In genomic region chr14:24414077-24414476, GRCh38 we compare ENCODE assay signal across 30 cellular contexts. TPM values are rescaled to one million over a fixed set of nuclear protein-coding genes. Genes with fewer than 3 reads are reported as not detected.
A peak's percentile ranks its signal among the peaks of the same experiment; 100 is the strongest.
DNase-seq lines count a peak whose midpoint lies in the region; ATAC-seq, FAIRE-seq and TF ChIP-seq lines count a peak whose summit lies in the region.
"Had no signal": no experiment of that assay in that cellular context is flagged by ENCODE, and none has a peak within 500 bp of the region (broad histone marks: within the 10 kb centered on the region; RNA-seq: fewer than 3 reads in every experiment).

No MANE protein-coding gene starts in this region.

- no peaks in the 10 kb centered on the region for H3K36me3 ChIP-seq in K562 (ENCODE audit: control insufficient read depth, insufficient read depth, low read length)
- H3K36me3 ChIP-seq in neural progenitor cell, result no peaks in the 10 kb centered on the region
- H3K36me3 ChIP-seq: BE2C had no signal

- TF ChIP-seq CTCF in K562 (IDR thresholded peaks at IDR 0.05 in 2 of 3, conservative IDR thresholded peaks at IDR 0.05 in 1 of 3; ENCODE audit: insufficient read depth in 2 of 3, low read depth in 1 of 3, low read length in 3 of 3), result no peak
- TF ChIP-seq CTCF in neural progenitor cell (IDR thresholded peaks at IDR 0.05), result no peak

- no peaks in the 10 kb centered on the region for H3F3A ChIP-seq in neural progenitor cell (ENCODE audit: low read depth)

- H3K4me1 ChIP-seq in K562 (replicated peaks in 1 of 2; ENCODE audit: control insufficient read depth in 2 of 2, insufficient read depth in 2 of 2, low read length in 2 of 2) (peaks cover 4 to 26% of the 10 kb centered on the region in 2 experiments; a peak in 4 of 5 replicates), neural progenitor cell (no peaks in the 10 kb centered on the region)

- H3K9me3 ChIP-seq in K562 (replicated peaks; ENCODE audit: control insufficient read depth, insufficient read depth, low read depth, low read length) (no peaks in the 10 kb centered on the region), neural progenitor cell (ENCODE audit: low read depth) (no peaks in the 10 kb centered on the region)
- H3K9me3 ChIP-seq: BE2C, BLaER1 had no signal

- H4K20me1 ChIP-seq in K562 (replicated peaks; ENCODE audit: control insufficient read depth, insufficient read depth, low read length), result no peaks in the 10 kb centered on the region
- H4K20me1 ChIP-seq in neural progenitor cell (ENCODE audit: low read depth), result peaks cover 8% of the 10 kb centered on the region

- intact Hi-C loops in K562 (cut with micrococcal nuclease), result no loop called here

- H3K4me1 Mint-ChIP-seq in activated T-helper 17 cell treated with anti-CD3 and anti-CD28 coated beads, Interleukin-2, amount 50 U/mL, for 72 hours, result no peaks in the 10 kb centered on the region
- peaks cover 3% of the 10 kb centered on the region for H3K4me1 Mint-ChIP-seq in neural progenitor cell
- no peaks in the 10 kb centered on the region for H3K4me1 Mint-ChIP-seq in stimulated activated effector memory CD8-positive, alpha-beta T cell treated with anti-CD3 and anti-CD28 coated beads, Interleukin-12 subunit alpha, Interleukin-12 subunit beta, amount 100 ng/mL, for 72 hours
- H3K4me1 Mint-ChIP-seq: CD14-positive monocyte; CD4-positive, alpha-beta memory T cell; CD4-positive, CD25-positive, alpha-beta regulatory T cell; CD8-positive, alpha-beta memory T cell had no signal

- no peak for ATAC-seq in activated T-helper 17 cell treated with anti-CD3 and anti-CD28 coated beads, Interleukin-2, amount 50 U/mL, for 72 hours (replicated peaks)
- ATAC-seq in K562 (no peak), HG03342 (IDR thresholded peaks at IDR 0.05; ENCODE audit: unreplicated experiment) (no peak)
- no peak for ATAC-seq in stimulated activated effector memory CD8-positive, alpha-beta T cell treated with anti-CD3 and anti-CD28 coated beads, Interleukin-12 subunit alpha, Interleukin-12 subunit beta, amount 100 ng/mL, for 72 hours
- ATAC-seq: GM12878 had no signal

- TF ChIP-seq POLR2A in K562 (conservative IDR thresholded peaks at IDR 0.05), result no peak

- no peaks in the 10 kb centered on the region for H3K79me2 ChIP-seq in K562 (ENCODE audit: control insufficient read depth, insufficient read depth, low read length)
- no peaks in the 10 kb centered on the region for H3K79me2 ChIP-seq in neural progenitor cell (ENCODE audit: low read depth)

- DNase-seq in K562 (ENCODE audit: extremely low read depth in 1 of 4, low spot score in 3 of 4) (no peak), neural progenitor cell (ENCODE audit: low spot score) (no peak), mucosa of gallbladder (ENCODE audit: low spot score) (no peak)
- DNase-seq in stimulated activated effector memory CD8-positive, alpha-beta T cell treated with anti-CD3 and anti-CD28 coated beads, Interleukin-12 subunit alpha, Interleukin-12 subunit beta, amount 100 ng/mL, for 72 hours (ENCODE audit: low spot score in 2 of 2), result no peak
- no peak for DNase-seq in stimulated activated CD4-positive, alpha-beta T cell treated with anti-CD3 and anti-CD28 coated beads, Interleukin-4, amount 100 ng/mL, for 1 hour
- DNase-seq in stimulated activated naive CD4-positive, alpha-beta T cell treated with Interleukin-2 at 50 U/mL for 16 hours (lab: John Stamatoyannopoulos, UW), result no peak
- DNase-seq: 8988T; ACHN; BE2C; C1 segment of cervical spinal cord; CD4-positive, alpha-beta memory T cell; CD4-positive, CD25-positive, alpha-beta regulatory T cell; CD8-positive, alpha-beta memory T cell; COR-L47; DMS 273 treated with DMSO at 0.1 percent for 48 hours; DMS153; DMS53; DMS79; DND-41; EL; GDM1 had no signal

- no peak for TF ChIP-seq RAD21 in K562 (CRISPR knock-in tag; conservative IDR thresholded peaks at IDR 0.05 in 1 of 2, IDR thresholded peaks at IDR 0.05 in 1 of 2)

- no peaks in the 10 kb centered on the region for H3K9me3 Mint-ChIP-seq in activated T-helper 17 cell treated with anti-CD3 and anti-CD28 coated beads, Interleukin-2, amount 50 U/mL, for 72 hours
- no peaks in the 10 kb centered on the region for H3K9me3 Mint-ChIP-seq in neural progenitor cell
- H3K9me3 Mint-ChIP-seq in stimulated activated effector memory CD8-positive, alpha-beta T cell treated with anti-CD3 and anti-CD28 coated beads, Interleukin-12 subunit alpha, Interleukin-12 subunit beta, amount 100 ng/mL, for 72 hours, result no peaks in the 10 kb centered on the region
- H3K9me3 Mint-ChIP-seq: CD14-positive monocyte; CD4-positive, alpha-beta memory T cell; CD8-positive, alpha-beta memory T cell had no signal

- no peak overlapping the region for H3K27ac ChIP-seq in K562 (ENCODE audit: extremely low read depth, low read depth, low read length)
- no peak overlapping the region for H3K27ac ChIP-seq in neural progenitor cell
- H3K27ac ChIP-seq: BLaER1 had no signal

- peaks cover 0 to 8% of the 10 kb centered on the region in 2 experiments; a peak in 1 of 5 replicates for H3K27me3 ChIP-seq in K562 (ENCODE audit: control insufficient read depth in 2 of 2, insufficient read depth in 2 of 2, low read length in 2 of 2)
- H3K27me3 ChIP-seq in neural progenitor cell, result peaks cover 4% of the 10 kb centered on the region
- H3K27me3 ChIP-seq: BE2C, BLaER1 had no signal

- H3K4me3 ChIP-seq in K562 (no peak overlapping the region), neural progenitor cell (no peak overlapping the region)
- H3K4me3 ChIP-seq: BLaER1, GM12878 had no signal

- H3K4me2 ChIP-seq in K562 (ENCODE audit: insufficient read depth, low read length) (no peak overlapping the region), neural progenitor cell (no peak overlapping the region)
- H3K4me2 ChIP-seq: BLaER1 had no signal

- H3K36me3 Mint-ChIP-seq in activated T-helper 17 cell treated with anti-CD3 and anti-CD28 coated beads, Interleukin-2, amount 50 U/mL, for 72 hours (ENCODE audit: low read depth), result no peaks in the 10 kb centered on the region
- H3K36me3 Mint-ChIP-seq in neural progenitor cell, result peaks cover 6% of the 10 kb centered on the region
- no peaks in the 10 kb centered on the region for H3K36me3 Mint-ChIP-seq in stimulated activated effector memory CD8-positive, alpha-beta T cell treated with anti-CD3 and anti-CD28 coated beads, Interleukin-12 subunit alpha, Interleukin-12 subunit beta, amount 100 ng/mL, for 72 hours
- H3K36me3 Mint-ChIP-seq: CD14-positive monocyte; CD4-positive, alpha-beta memory T cell; CD4-positive, CD25-positive, alpha-beta regulatory T cell; CD8-positive, alpha-beta memory T cell had no signal

- no peak for FAIRE-seq in K562 (lab: Jason Lieb, UNC)
- FAIRE-seq: A204.1, GM12878, GM12892, GM18507 had no signal

- POLR2A ChIA-PET in K562 (lab: Yijun Ruan, JAX), result interaction anchor here (0.5 to 1.3 kb wide), 3 partner anchors 17 to 47 kb away, joined by 3 to 4 read pairs (median 4); no protein-coding TSS in a partner anchor

- H3K27ac Mint-ChIP-seq in activated T-helper 17 cell treated with anti-CD3 and anti-CD28 coated beads, Interleukin-2, amount 50 U/mL, for 72 hours, result peak overlapping the region; percentile 52
- H3K27ac Mint-ChIP-seq in neural progenitor cell, result no peak overlapping the region
- peak overlapping the region; percentile 16 for H3K27ac Mint-ChIP-seq in stimulated activated effector memory CD8-positive, alpha-beta T cell treated with anti-CD3 and anti-CD28 coated beads, Interleukin-12 subunit alpha, Interleukin-12 subunit beta, amount 100 ng/mL, for 72 hours
- H3K27ac Mint-ChIP-seq: CD14-positive monocyte; CD8-positive, alpha-beta memory T cell had no signal

- 57% methylated on average over 1 of the region's 1 CpG for WGBS in K562 (ENCODE audit: insufficient coverage, low coverage, missing lambda C conversion rate)

- no peak overlapping the region for H3K9ac ChIP-seq in K562 (ENCODE audit: insufficient read depth in 1 of 2, low read depth in 2 of 2, low read length in 2 of 2)
- no peak overlapping the region for H3K9ac ChIP-seq in neural progenitor cell
- H3K9ac ChIP-seq: BLaER1 had no signal

- no peak overlapping the region for H3K4me3 Mint-ChIP-seq in activated T-helper 17 cell treated with anti-CD3 and anti-CD28 coated beads, Interleukin-2, amount 50 U/mL, for 72 hours
- H3K4me3 Mint-ChIP-seq in neural progenitor cell, result peak overlapping the region; percentile 18
- H3K4me3 Mint-ChIP-seq in stimulated activated effector memory CD8-positive, alpha-beta T cell treated with anti-CD3 and anti-CD28 coated beads, Interleukin-12 subunit alpha, Interleukin-12 subunit beta, amount 100 ng/mL, for 72 hours, result no peak overlapping the region
- H3K4me3 Mint-ChIP-seq: CD14-positive monocyte; CD4-positive, alpha-beta memory T cell; CD4-positive, CD25-positive, alpha-beta regulatory T cell; CD8-positive, alpha-beta memory T cell had no signal

- H2AFZ ChIP-seq in K562 (ENCODE audit: low read depth, low read length), result no peak overlapping the region
- no peak overlapping the region for H2AFZ ChIP-seq in neural progenitor cell (replicated peaks)

- no TSS peak for BruUV-seq in K562 (replicated peaks; lab: Mats Ljungman, UMichigan)

- no peak for TF ChIP-seq EP300 in K562 (IDR thresholded peaks at IDR 0.05; ENCODE audit: low read length)

- in situ Hi-C loops in K562 (cut with MboI), result no loop called here

- no peaks in the 10 kb centered on the region for H3K9me1 ChIP-seq in K562 (ENCODE audit: control insufficient read depth, insufficient read depth, low read length)

- H3K27me3 Mint-ChIP-seq in activated T-helper 17 cell treated with anti-CD3 and anti-CD28 coated beads, Interleukin-2, amount 50 U/mL, for 72 hours, result peaks cover 3% of the 10 kb centered on the region
- H3K27me3 Mint-ChIP-seq in neural progenitor cell (ENCODE audit: insufficient read depth, low read depth), result peaks cover 8% of the 10 kb centered on the region
- H3K27me3 Mint-ChIP-seq: CD4-positive, alpha-beta memory T cell had no signal

- CTCF ChIA-PET in K562 (lab: Yijun Ruan, JAX; ENCODE audit: low intra/inter-chr PET ratio), result no interaction called here

RNA-seq across cellular contexts. Expression of gene NYNRIN, which starts 15.3 kb away (rescaled TPM):
- total RNA-seq in activated T-helper 17 cell treated with anti-CD3 and anti-CD28 coated beads, Interleukin-2, amount 50 U/mL, for 72 hours, result under 1 TPM in 1 of 2 donors, not detected in 1; 0.04 TPM
- 1.0 and 5.0 TPM in 2 replicates for total RNA-seq in K562 (2011; cell fraction: chromatin; rRNA removed; ENCODE audit: low replicate concordance)
- 2.6 and 5.3 TPM in 2 replicates for total RNA-seq in K562 (2011; cell fraction: nucleolus; rRNA removed)
- 2.0 and 2.1 TPM in 2 replicates for total RNA-seq in K562 (2011; cell fraction: nucleoplasm; rRNA removed)
- total RNA-seq in K562 (2014; rRNA removed) (0.37 and 0.54 TPM in 2 replicates), K562 (2014; rRNA removed; fragmentation: Illumina TruSeq; extraction: Trizol) (0.22 TPM in 2 replicates), K562 (2015; rRNA removed; fragmentation: Illumina TruSeq; extraction: Trizol) (0.14 and 0.23 TPM in 2 replicates), K562 (2021) (1.2 and 1.9 TPM in 2 replicates), neural progenitor cell (ENCODE audit: low replicate concordance) (15.5 and 34.3 TPM in 2 replicates), mucosa of gallbladder (30.6 TPM)
- polyA plus RNA-seq in K562 (2011; rRNA removed) (1.2 TPM in 2 replicates), K562 (2014; fragmentation: Illumina TruSeq; extraction: Trizol) (0.58 and 0.61 TPM in 2 replicates), K562 (2014; fragmentation: Nextera tagmentation; extraction: Ambion mirVana) (under 1 TPM; 0.04 to 0.06 TPM), K562 (2014; rRNA removed) (0.28 and 0.47 TPM in 2 replicates)
- polyA plus RNA-seq in K562 (2011; cell fraction: cytosol; rRNA removed), result 0.78 and 1.7 TPM in 2 replicates
- 2.2 and 4.2 TPM in 2 replicates for polyA plus RNA-seq in K562 (2011; cell fraction: nucleus; rRNA removed)
- 0.68 and 0.72 TPM in 2 replicates for polyA plus RNA-seq in K562 (2012)
- polyA minus RNA-seq in K562 (2011; rRNA and poly(A)+ RNA removed), result 1.5 and 2.9 TPM in 2 replicates
- polyA minus RNA-seq in K562 (2011; cell fraction: cytosol; rRNA and poly(A)+ RNA removed), result 2.5 and 3.9 TPM in 2 replicates
- polyA minus RNA-seq in K562 (2011; cell fraction: nucleus; rRNA and poly(A)+ RNA removed), result 2.6 and 3.5 TPM in 2 replicates
- polyA plus RNA-seq: CD8-positive, alpha-beta memory T cell had no signal

RNA-seq across cellular contexts. Expression of gene CBLN3, which starts 15.4 kb away (rescaled TPM):
- 10 to 100 TPM; 11.1 to 14.6 TPM for total RNA-seq in activated T-helper 17 cell treated with anti-CD3 and anti-CD28 coated beads, Interleukin-2, amount 50 U/mL, for 72 hours
- total RNA-seq in K562 (2011; cell fraction: chromatin; rRNA removed; ENCODE audit: low replicate concordance), result 1.5 and 2.4 TPM in 2 replicates
- total RNA-seq in K562 (2011; cell fraction: nucleolus; rRNA removed), result 0.67 and 0.92 TPM in 2 replicates
- total RNA-seq in K562 (2011; cell fraction: nucleoplasm; rRNA removed), result 0.95 and 1.1 TPM in 2 replicates
- total RNA-seq in K562 (2014; rRNA removed) (0.05 and 0.20 TPM in 2 replicates), K562 (2014; rRNA removed; fragmentation: Illumina TruSeq; extraction: Trizol) (0.10 and 0.11 TPM in 2 replicates), K562 (2015; rRNA removed; fragmentation: Illumina TruSeq; extraction: Trizol) (0.19 and 0.25 TPM in 2 replicates), K562 (2021) (0.44 and 0.67 TPM in 2 replicates), neural progenitor cell (ENCODE audit: low replicate concordance) (0.25 TPM in 1 of 2 replicates, not detected in the other), mucosa of gallbladder (14.0 TPM)
- polyA plus RNA-seq in K562 (2011; rRNA removed) (0.59 and 0.66 TPM in 2 replicates), K562 (2014; fragmentation: Illumina TruSeq; extraction: Trizol) (0.30 and 0.32 TPM in 2 replicates), K562 (2014; fragmentation: Nextera tagmentation; extraction: Ambion mirVana) (under 1 TPM in 1 of 2 experiments, not detected in 1; 0.06 TPM), K562 (2014; rRNA removed) (0.05 and 0.27 TPM in 2 replicates)
- 0.53 and 0.57 TPM in 2 replicates for polyA plus RNA-seq in K562 (2011; cell fraction: cytosol; rRNA removed)
- polyA plus RNA-seq in K562 (2011; cell fraction: nucleus; rRNA removed), result 2.5 and 3.6 TPM in 2 replicates
- polyA plus RNA-seq in K562 (2012), result 0.74 and 0.96 TPM in 2 replicates
- 0.09 and 0.28 TPM in 2 replicates for polyA minus RNA-seq in K562 (2011; rRNA and poly(A)+ RNA removed)
- 2.2 TPM in 1 of 2 replicates, not detected in the other for polyA minus RNA-seq in K562 (2011; cell fraction: cytosol; rRNA and poly(A)+ RNA removed)
- 0.27 and 0.56 TPM in 2 replicates for polyA minus RNA-seq in K562 (2011; cell fraction: nucleus; rRNA and poly(A)+ RNA removed)
- total RNA-seq: Daoy had no signal
- polyA plus RNA-seq: CD8-positive, alpha-beta memory T cell had no signal

RNA-seq across cellular contexts. Expression of gene KHNYN, which starts 15.7 kb away (rescaled TPM):
- total RNA-seq in activated T-helper 17 cell treated with anti-CD3 and anti-CD28 coated beads, Interleukin-2, amount 50 U/mL, for 72 hours, result 100 to 1,000 TPM in 1 of 2 donors, 10 to 100 TPM in 1; 64.3 to 132 TPM
- total RNA-seq in K562 (2011; cell fraction: chromatin; rRNA removed; ENCODE audit: low replicate concordance), result 28.3 and 36.5 TPM in 2 replicates
- 27.8 and 28.2 TPM in 2 replicates for total RNA-seq in K562 (2011; cell fraction: nucleolus; rRNA removed)
- 29.5 and 37.6 TPM in 2 replicates for total RNA-seq in K562 (2011; cell fraction: nucleoplasm; rRNA removed)
- total RNA-seq in K562 (2014; rRNA removed) (18.6 and 26.9 TPM in 2 replicates), K562 (2014; rRNA removed; fragmentation: Illumina TruSeq; extraction: Trizol) (13.6 and 14.2 TPM in 2 replicates), K562 (2015; rRNA removed; fragmentation: Illumina TruSeq; extraction: Trizol) (14.5 and 14.6 TPM in 2 replicates), K562 (2021) (20.0 and 26.0 TPM in 2 replicates), neural progenitor cell (ENCODE audit: low replicate concordance) (20.4 and 34.7 TPM in 2 replicates), mucosa of gallbladder (93.4 TPM)
- polyA plus RNA-seq in K562 (2011; rRNA removed) (12.4 and 14.8 TPM in 2 replicates), K562 (2014; fragmentation: Illumina TruSeq; extraction: Trizol) (14.1 and 18.3 TPM in 2 replicates), K562 (2014; fragmentation: Nextera tagmentation; extraction: Ambion mirVana) (1 to 10 TPM in 1 of 2 experiments, under 1 TPM in 1; 0.76 to 1.8 TPM), K562 (2014; rRNA removed) (14.4 and 16.5 TPM in 2 replicates)
- polyA plus RNA-seq in K562 (2011; cell fraction: cytosol; rRNA removed), result 8.9 and 10.7 TPM in 2 replicates
- 35.7 and 38.4 TPM in 2 replicates for polyA plus RNA-seq in K562 (2011; cell fraction: nucleus; rRNA removed)
- polyA plus RNA-seq in K562 (2012), result 15.4 and 24.1 TPM in 2 replicates
- polyA minus RNA-seq in K562 (2011; rRNA and poly(A)+ RNA removed), result 16.5 and 17.2 TPM in 2 replicates
- polyA minus RNA-seq in K562 (2011; cell fraction: cytosol; rRNA and poly(A)+ RNA removed), result 8.8 and 9.6 TPM in 2 replicates
- 29.2 and 37.0 TPM in 2 replicates for polyA minus RNA-seq in K562 (2011; cell fraction: nucleus; rRNA and poly(A)+ RNA removed)

RNA-seq across cellular contexts. Expression of gene SDR39U1, which starts 28.5 kb away (rescaled TPM):
- total RNA-seq in activated T-helper 17 cell treated with anti-CD3 and anti-CD28 coated beads, Interleukin-2, amount 50 U/mL, for 72 hours, result 10 to 100 TPM; 36.6 to 45.7 TPM
- total RNA-seq in K562 (2011; cell fraction: chromatin; rRNA removed; ENCODE audit: low replicate concordance), result 32.9 and 64.5 TPM in 2 replicates
- total RNA-seq in K562 (2011; cell fraction: nucleolus; rRNA removed), result 53.7 and 68.7 TPM in 2 replicates
- total RNA-seq in K562 (2011; cell fraction: nucleoplasm; rRNA removed), result 47.4 and 51.2 TPM in 2 replicates
- total RNA-seq in K562 (2014; rRNA removed), result 19.8 and 21.7 TPM in 2 replicates
- total RNA-seq in K562 (2014; rRNA removed; fragmentation: Illumina TruSeq; extraction: Trizol), result 8.8 and 10.4 TPM in 2 replicates
- 17.7 and 18.2 TPM in 2 replicates for total RNA-seq in K562 (2015; rRNA removed; fragmentation: Illumina TruSeq; extraction: Trizol)
- total RNA-seq in K562 (2021), result 34.5 and 36.8 TPM in 2 replicates
- polyA plus RNA-seq in K562 (2011; rRNA removed), result 33.2 and 38.4 TPM in 2 replicates
- polyA plus RNA-seq in K562 (2011; cell fraction: cytosol; rRNA removed), result 49.6 and 54.6 TPM in 2 replicates
- polyA plus RNA-seq in K562 (2011; cell fraction: nucleus; rRNA removed), result 164 and 205 TPM in 2 replicates
- 31.9 and 54.5 TPM in 2 replicates for polyA plus RNA-seq in K562 (2012)
- polyA plus RNA-seq in K562 (2014; fragmentation: Illumina TruSeq; extraction: Trizol), result 27.8 and 40.9 TPM in 2 replicates
- 10 to 100 TPM; 11.0 to 18.6 TPM for polyA plus RNA-seq in K562 (2014; fragmentation: Nextera tagmentation; extraction: Ambion mirVana)
- 53.7 and 56.1 TPM in 2 replicates for polyA plus RNA-seq in K562 (2014; rRNA removed)
- polyA minus RNA-seq in K562 (2011; rRNA and poly(A)+ RNA removed), result 7.8 and 10.4 TPM in 2 replicates
- 8.9 TPM in 2 replicates for polyA minus RNA-seq in K562 (2011; cell fraction: cytosol; rRNA and poly(A)+ RNA removed)
- polyA minus RNA-seq in K562 (2011; cell fraction: nucleus; rRNA and poly(A)+ RNA removed), result 25.7 and 34.4 TPM in 2 replicates
- total RNA-seq in neural progenitor cell (ENCODE audit: low replicate concordance), result 19.0 and 37.8 TPM in 2 replicates
- total RNA-seq in mucosa of gallbladder, result 64.8 TPM

RNA-seq across cellular contexts. Expression of gene NFATC4, which starts 46.1 kb away (rescaled TPM):
- total RNA-seq in activated T-helper 17 cell treated with anti-CD3 and anti-CD28 coated beads, Interleukin-2, amount 50 U/mL, for 72 hours, result under 1 TPM in 1 of 2 donors, not detected in 1; 0.66 TPM
- 26.5 and 55.3 TPM in 2 replicates for total RNA-seq in K562 (2011; cell fraction: chromatin; rRNA removed; ENCODE audit: low replicate concordance)
- total RNA-seq in K562 (2011; cell fraction: nucleolus; rRNA removed), result 25.3 and 27.3 TPM in 2 replicates
- total RNA-seq in K562 (2011; cell fraction: nucleoplasm; rRNA removed), result 25.2 and 31.9 TPM in 2 replicates
- total RNA-seq in K562 (2014; rRNA removed) (0.54 and 2.4 TPM in 2 replicates), K562 (2014; rRNA removed; fragmentation: Illumina TruSeq; extraction: Trizol) (0.25 and 0.51 TPM in 2 replicates), K562 (2015; rRNA removed; fragmentation: Illumina TruSeq; extraction: Trizol) (0.40 and 0.49 TPM in 2 replicates), K562 (2021) (2.2 and 3.7 TPM in 2 replicates), neural progenitor cell (ENCODE audit: low replicate concordance) (38.2 and 95.3 TPM in 2 replicates), mucosa of gallbladder (148 TPM)
- polyA plus RNA-seq in K562 (2011; rRNA removed) (3.8 and 9.9 TPM in 2 replicates), K562 (2014; fragmentation: Illumina TruSeq; extraction: Trizol) (1.0 and 1.1 TPM in 2 replicates), K562 (2014; fragmentation: Nextera tagmentation; extraction: Ambion mirVana) (under 1 TPM in 1 of 2 experiments, not detected in 1; 0.32 TPM), K562 (2014; rRNA removed) (1.9 and 2.5 TPM in 2 replicates)
- polyA plus RNA-seq in K562 (2011; cell fraction: cytosol; rRNA removed), result 4.9 and 5.2 TPM in 2 replicates
- polyA plus RNA-seq in K562 (2011; cell fraction: nucleus; rRNA removed), result 131 and 146 TPM in 2 replicates
- 1.1 and 1.8 TPM in 2 replicates for polyA plus RNA-seq in K562 (2012)
- polyA minus RNA-seq in K562 (2011; rRNA and poly(A)+ RNA removed), result 2.1 and 2.8 TPM in 2 replicates
- polyA minus RNA-seq in K562 (2011; cell fraction: cytosol; rRNA and poly(A)+ RNA removed), result 2.1 TPM in 2 replicates
- polyA minus RNA-seq in K562 (2011; cell fraction: nucleus; rRNA and poly(A)+ RNA removed), result 8.3 and 11.6 TPM in 2 replicates
- total RNA-seq: CD4-positive, alpha-beta memory T cell; CD4-positive, CD25-positive, alpha-beta regulatory T cell had no signal
- polyA plus RNA-seq: CD14-positive monocyte; CD4-positive, alpha-beta memory T cell; CD4-positive, CD25-positive, alpha-beta regulatory T cell; CD8-positive, alpha-beta memory T cell had no signal
